ENCODE assay signal across 26 cellular contexts in the genomic region with DNA sequence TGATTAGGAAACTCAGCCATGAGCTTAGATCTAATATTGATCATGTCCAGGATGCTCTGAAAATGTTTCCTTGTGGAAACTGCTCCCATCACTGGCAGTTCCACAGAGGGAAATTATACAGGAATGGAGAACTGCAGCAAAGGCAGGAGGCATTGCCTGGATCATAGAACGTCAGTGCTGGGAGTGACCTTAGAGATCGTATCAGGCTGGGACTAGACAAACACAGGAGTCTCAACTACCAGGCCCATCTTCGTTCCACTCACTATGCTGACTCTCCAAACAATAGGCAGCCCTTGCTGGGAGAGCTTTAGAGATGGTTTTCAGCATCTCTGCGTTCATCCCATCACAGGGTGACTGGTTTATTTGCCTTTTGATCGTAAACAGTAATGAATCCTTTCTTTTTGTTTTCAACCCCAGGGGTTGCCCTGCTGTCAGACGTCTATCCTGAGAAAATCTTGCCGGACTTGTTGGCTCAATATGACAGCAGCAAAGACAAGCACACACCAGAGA.
DNase-seq lines count a peak whose midpoint lies in the region; ATAC-seq, FAIRE-seq and TF ChIP-seq lines count a peak whose summit lies in the region.
"Had no signal": no experiment of that assay in that cellular context is flagged by ENCODE, and none has a peak within 500 bp of the region (broad histone marks: within the 10 kb centered on the region; RNA-seq: fewer than 3 reads in every experiment).

No MANE protein-coding gene starts in this region.

- DNase-seq in DMS153 (lab: John Stamatoyannopoulos, UW) (peak; percentile 31), DMS153 treated with DMSO at 0.1 percent for 48 hours (lab: John Stamatoyannopoulos, UW; ENCODE audit: unreplicated experiment) (no peak), NCI-H146 treated with DMSO at 0.1 percent for 48 hours (lab: John Stamatoyannopoulos, UW; ENCODE audit: unreplicated experiment) (peak; percentile 67), K562 (ENCODE audit: extremely low read depth in 1 of 4, low spot score in 3 of 4) (no peak), trophoblast cell (peak; percentile 14 to 45)
- no peak for DNase-seq in activated CD4-positive, alpha-beta memory T cell treated with anti-CD3 and anti-CD28 coated beads for 36 hours
- DNase-seq: aorta; CD4-positive, alpha-beta T cell; GDM1; GOT3; hippocampal formation; Kasumi-1; NCI-H2081 treated with DMSO at 0.1 percent for 48 hours; NCI-H774; stimulated activated CD4-positive, alpha-beta T cell treated with anti-CD3 and anti-CD28 coated beads, Interleukin-15, amount 100 ng/mL, for 24 hours; T-helper 9 cell had no signal

- TF ChIP-seq POLR2A in K562 (conservative IDR thresholded peaks at IDR 0.05) = no peak

- H3K9me1 ChIP-seq in K562 (ENCODE audit: control insufficient read depth, insufficient read depth, low read length) = no peaks in the 10 kb centered on the region

- no peak overlapping the region for H3K18ac ChIP-seq in trophoblast cell (ENCODE audit: low read length)

- no peak overlapping the region for H3K4me3 Mint-ChIP-seq in activated CD4-positive, alpha-beta memory T cell treated with anti-CD3 and anti-CD28 coated beads for 36 hours
- H3K4me3 Mint-ChIP-seq: activated naive CD4-positive, alpha-beta T cell treated with anti-CD3 and anti-CD28 coated beads, Interleukin-2, amount 50 U/mL, for 24 hours; activated T-helper 17 cell treated with anti-CD3 and anti-CD28 coated beads, Interleukin-2, amount 50 U/mL, for 72 hours; CD4-positive, alpha-beta T cell; stimulated activated naive CD8-positive, alpha-beta T cell treated with anti-CD3 and anti-CD28 coated beads, Interleukin-15, Interleukin-2, amounts not matched to agents 100 ng/mL and 50 ng/mL, for 24 hours had no signal

- no peak overlapping the region for H3K27ac ChIP-seq in K562 (ENCODE audit: extremely low read depth, low read depth, low read length)
- peak overlapping the region; percentile 36 for H3K27ac ChIP-seq in trophoblast cell (ENCODE audit: low read depth, low read length)
- H3K27ac ChIP-seq: 22Rv1, gastroesophageal sphincter had no signal

- no peaks in the 10 kb centered on the region for H3K9me3 ChIP-seq in K562 (replicated peaks; ENCODE audit: control insufficient read depth, insufficient read depth, low read depth, low read length)
- no peaks in the 10 kb centered on the region for H3K9me3 ChIP-seq in trophoblast cell (ENCODE audit: insufficient read depth, low read depth, low read length)
- H3K9me3 ChIP-seq: gastroesophageal sphincter had no signal

- H3K36me3 Mint-ChIP-seq in activated CD4-positive, alpha-beta memory T cell treated with anti-CD3 and anti-CD28 coated beads for 36 hours = peaks cover 22% of the 10 kb centered on the region

- H3K4me1 ChIP-seq in K562 (replicated peaks in 1 of 2; ENCODE audit: control insufficient read depth in 2 of 2, insufficient read depth in 2 of 2, low read length in 2 of 2) (peaks cover 3 to 11% of the 10 kb centered on the region in 2 experiments; a peak in 3 of 5 replicates), trophoblast cell (ENCODE audit: control insufficient read depth in 1 of 2, insufficient read depth in 2 of 2, low read length in 2 of 2) (peaks cover 6 to 15% of the 10 kb centered on the region in 2 experiments)
- H3K4me1 ChIP-seq: gastroesophageal sphincter had no signal

- H2AK5ac ChIP-seq in trophoblast cell (ENCODE audit: low read length) = peak overlapping the region; percentile 15

- H3K36me3 ChIP-seq in K562 (ENCODE audit: control insufficient read depth, insufficient read depth, low read length) = peaks cover 4% of the 10 kb centered on the region; the same call in 1 of the 3 replicates
- H3K36me3 ChIP-seq in trophoblast cell (ENCODE audit: control insufficient read depth in 1 of 2, insufficient read depth in 2 of 2, low read length in 2 of 2) = no peaks in the 10 kb centered on the region

- no peaks in the 10 kb centered on the region for H3K27me3 Mint-ChIP-seq in activated CD4-positive, alpha-beta memory T cell treated with anti-CD3 and anti-CD28 coated beads for 36 hours
- H3K27me3 Mint-ChIP-seq: activated naive CD4-positive, alpha-beta T cell treated with anti-CD3 and anti-CD28 coated beads, Interleukin-2, amount 50 U/mL, for 24 hours; activated T-helper 17 cell treated with anti-CD3 and anti-CD28 coated beads, Interleukin-2, amount 50 U/mL, for 72 hours; CD4-positive, alpha-beta T cell; stimulated activated naive CD8-positive, alpha-beta T cell treated with anti-CD3 and anti-CD28 coated beads, Interleukin-15, Interleukin-2, amounts not matched to agents 100 ng/mL and 50 ng/mL, for 24 hours had no signal

- H3K27ac Mint-ChIP-seq in activated CD4-positive, alpha-beta memory T cell treated with anti-CD3 and anti-CD28 coated beads for 36 hours = no peak overlapping the region
- H3K27ac Mint-ChIP-seq: activated naive CD4-positive, alpha-beta T cell treated with anti-CD3 and anti-CD28 coated beads, Interleukin-2, amount 50 U/mL, for 24 hours; activated T-helper 17 cell treated with anti-CD3 and anti-CD28 coated beads, Interleukin-2, amount 50 U/mL, for 72 hours; CD4-positive, alpha-beta T cell; stimulated activated naive CD8-positive, alpha-beta T cell treated with anti-CD3 and anti-CD28 coated beads, Interleukin-15, Interleukin-2, amounts not matched to agents 100 ng/mL and 50 ng/mL, for 24 hours had no signal

- H3K79me1 ChIP-seq in trophoblast cell (ENCODE audit: low read length) = peaks cover 5% of the 10 kb centered on the region

- H3K4me2 ChIP-seq in K562 (ENCODE audit: insufficient read depth, low read length) (no peak overlapping the region), trophoblast cell (ENCODE audit: low read length) (peak overlapping the region; percentile 17)

- peak overlapping the region; percentile 37 for H2BK12ac ChIP-seq in trophoblast cell (ENCODE audit: low read length)

- H2AFZ ChIP-seq in K562 (ENCODE audit: low read depth, low read length) (no peak overlapping the region), trophoblast cell (ENCODE audit: insufficient read depth, low read length, poor library complexity) (no peak overlapping the region)

- H3K23ac ChIP-seq in trophoblast cell (ENCODE audit: low read length) = no peak overlapping the region

- H4K12ac ChIP-seq in trophoblast cell (ENCODE audit: low read depth, low read length) = no peak overlapping the region

- no peak overlapping the region for H3K4ac ChIP-seq in trophoblast cell (ENCODE audit: low read depth, low read length)

- FAIRE-seq in K562 (lab: Jason Lieb, UNC) = no peak
- FAIRE-seq: GM18507, HTR-8/SVneo had no signal

- WGBS in K562 (ENCODE audit: insufficient coverage, low coverage, missing lambda C conversion rate) = 53% methylated on average over 7 of the region's 7 CpGs
- no CpG with 5 or more reads among the region's 7 CpGs for WGBS in trophoblast cell (ENCODE audit: extremely low coverage, insufficient coverage, insufficient read length)

- H2BK120ac ChIP-seq in trophoblast cell (ENCODE audit: insufficient read depth, low read length, poor library complexity) = peak overlapping the region; percentile 29

- H3K4me1 Mint-ChIP-seq in activated CD4-positive, alpha-beta memory T cell treated with anti-CD3 and anti-CD28 coated beads for 36 hours (ENCODE audit: low read depth) = no peaks in the 10 kb centered on the region
- H3K4me1 Mint-ChIP-seq: activated naive CD4-positive, alpha-beta T cell treated with anti-CD3 and anti-CD28 coated beads, Interleukin-2, amount 50 U/mL, for 24 hours; activated T-helper 17 cell treated with anti-CD3 and anti-CD28 coated beads, Interleukin-2, amount 50 U/mL, for 72 hours had no signal

- intact Hi-C loops in K562 (cut with micrococcal nuclease) = no loop called here
- intact Hi-C loops in activated CD4-positive, alpha-beta memory T cell treated with anti-CD3 and anti-CD28 coated beads for 36 hours (cut with micrococcal nuclease) = no loop called here

- TF ChIP-seq CTCF in K562 (IDR thresholded peaks at IDR 0.05 in 2 of 3, conservative IDR thresholded peaks at IDR 0.05 in 1 of 3; ENCODE audit: insufficient read depth in 2 of 3, low read depth in 1 of 3, low read length in 3 of 3) = no peak

- no peak for TF ChIP-seq EP300 in K562 (IDR thresholded peaks at IDR 0.05; ENCODE audit: low read length)

- no TSS peak for BruUV-seq in K562 (replicated peaks; lab: Mats Ljungman, UMichigan)

- no peak overlapping the region for H4K8ac ChIP-seq in trophoblast cell (ENCODE audit: low read depth, low read length)

- H3K9ac ChIP-seq in K562 (ENCODE audit: insufficient read depth in 1 of 2, low read depth in 2 of 2, low read length in 2 of 2) = no peak overlapping the region; a peak in 1 of 4 replicates
- H3K9ac ChIP-seq in trophoblast cell (ENCODE audit: low read length) = no peak overlapping the region

- H3K9me3 Mint-ChIP-seq in activated CD4-positive, alpha-beta memory T cell treated with anti-CD3 and anti-CD28 coated beads for 36 hours = no peaks in the 10 kb centered on the region
- H3K9me3 Mint-ChIP-seq: activated naive CD4-positive, alpha-beta T cell treated with anti-CD3 and anti-CD28 coated beads, Interleukin-2, amount 50 U/mL, for 24 hours; activated T-helper 17 cell treated with anti-CD3 and anti-CD28 coated beads, Interleukin-2, amount 50 U/mL, for 72 hours; CD4-positive, alpha-beta T cell; stimulated activated naive CD8-positive, alpha-beta T cell treated with anti-CD3 and anti-CD28 coated beads, Interleukin-15, Interleukin-2, amounts not matched to agents 100 ng/mL and 50 ng/mL, for 24 hours had no signal

- CTCF ChIA-PET in K562 (lab: Yijun Ruan, JAX; ENCODE audit: low intra/inter-chr PET ratio) = interaction anchor here (1.0 kb wide), 1 partner anchor 131 kb away, joined by 5 read pairs; a partner anchor contains a TSS
- CTCF ChIA-PET in activated CD4-positive, alpha-beta memory T cell treated with anti-CD3 and anti-CD28 coated beads for 36 hours (lab: Charles Lee) = interaction anchor here (0.5 kb wide), 1 partner anchor 296 kb away, joined by 3 read pairs; no protein-coding TSS in a partner anchor

- POLR2A ChIA-PET in K562 (lab: Yijun Ruan, JAX) = no interaction called here
- POLR2A ChIA-PET in activated CD4-positive, alpha-beta memory T cell treated with anti-CD3 and anti-CD28 coated beads for 36 hours (lab: Charles Lee) = no interaction called here

- H3K14ac ChIP-seq in trophoblast cell (ENCODE audit: low read length) = no peak overlapping the region

- in situ Hi-C loops in K562 (cut with MboI) = no loop called here

- H4K20me1 ChIP-seq in K562 (replicated peaks; ENCODE audit: control insufficient read depth, insufficient read depth, low read length) = no peaks in the 10 kb centered on the region

- H3K27me3 ChIP-seq in K562 (ENCODE audit: control insufficient read depth in 2 of 2, insufficient read depth in 2 of 2, low read length in 2 of 2) (no peaks in the 10 kb centered on the region), trophoblast cell (ENCODE audit: insufficient read depth, low read length) (no peaks in the 10 kb centered on the region)
- H3K27me3 ChIP-seq: gastroesophageal sphincter had no signal

- no peak overlapping the region for H2BK5ac ChIP-seq in trophoblast cell (ENCODE audit: low read depth, low read length, poor library complexity)

- H4K91ac ChIP-seq in trophoblast cell (ENCODE audit: low read depth, low read length) = peak overlapping the region; percentile 53

- H3K4me3 ChIP-seq in K562 (no peak overlapping the region), trophoblast cell (ENCODE audit: low read depth, low read length) (no peak overlapping the region)
- H3K4me3 ChIP-seq: gastroesophageal sphincter had no signal

- ATAC-seq in K562 (peak; percentile 54; the same call in 1 of the 3 replicates), HG03135 (IDR thresholded peaks at IDR 0.05; ENCODE audit: unreplicated experiment) (no peak), HG03457 (IDR thresholded peaks at IDR 0.05; ENCODE audit: unreplicated experiment) (no peak)
- ATAC-seq: activated T-helper 17 cell treated with anti-CD3 and anti-CD28 coated beads, Interleukin-2, amount 50 U/mL, for 72 hours; gastroesophageal sphincter; sciatic nerve had no signal

- H3K79me2 ChIP-seq in K562 (ENCODE audit: control insufficient read depth, insufficient read depth, low read length) = no peaks in the 10 kb centered on the region
- no peaks in the 10 kb centered on the region for H3K79me2 ChIP-seq in trophoblast cell (ENCODE audit: control insufficient read depth, insufficient read depth, low read length, poor library complexity)

- TF ChIP-seq RAD21 in K562 (CRISPR knock-in tag; conservative IDR thresholded peaks at IDR 0.05 in 1 of 2, IDR thresholded peaks at IDR 0.05 in 1 of 2) = no peak

Comparison
In these comparisons a context has a peak if more than half of its experiments do, and no peak if none do; other contexts are left out.
1. DNase-seq: peak in DMS153 (single experiment), NCI-H146 treated with DMSO at 0.1 percent for 48 hours (single experiment) and trophoblast cell (2 of 2); none in DMS153 treated with DMSO at 0.1 percent for 48 hours (single experiment), K562 (0 of 4) and activated CD4-positive, alpha-beta memory T cell treated with anti-CD3 and anti-CD28 coated beads for 36 hours (single experiment).